In the genomic region with DNA sequence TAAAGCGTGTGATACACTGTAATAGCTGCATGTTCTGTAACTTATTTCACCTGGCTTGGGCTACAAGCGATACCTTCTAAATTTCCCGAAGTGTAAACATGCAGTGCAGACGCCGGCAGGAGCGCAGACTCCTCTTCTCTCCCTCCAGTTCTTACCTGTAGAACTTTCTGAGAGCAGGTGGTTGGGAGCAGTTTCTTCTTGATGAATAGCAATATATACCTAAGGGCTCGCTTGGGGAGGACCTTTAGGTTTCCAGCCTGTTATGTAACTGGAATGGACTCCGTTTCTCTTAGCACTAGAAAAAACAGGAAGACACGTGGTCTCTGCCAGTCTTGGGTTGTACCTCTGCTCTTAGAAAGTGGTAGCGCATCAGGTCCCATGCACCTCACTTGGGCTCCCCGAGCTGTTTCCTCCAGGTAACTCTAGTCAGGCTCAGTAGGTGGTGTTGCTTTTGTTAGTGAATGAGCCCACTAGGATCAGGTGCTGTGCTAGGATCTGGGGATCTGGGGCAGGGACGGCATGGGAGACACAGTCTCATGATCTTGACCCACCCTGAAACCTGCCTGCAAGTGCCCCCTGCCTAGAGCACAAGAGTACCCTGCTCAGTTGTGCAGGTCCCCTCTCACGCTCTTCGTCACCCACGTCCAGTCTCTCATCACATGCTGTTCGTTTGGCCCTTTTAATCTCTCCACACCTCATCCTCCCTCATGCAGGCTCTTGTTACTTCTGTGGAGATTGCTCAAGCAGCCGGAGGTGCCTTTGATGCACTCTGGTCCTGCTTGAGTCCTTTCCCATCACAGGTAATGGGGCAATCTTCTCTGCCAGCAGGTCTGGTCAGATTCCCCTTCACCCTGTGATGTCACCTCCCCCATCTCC, we compare ENCODE assay signal across 8 cellular contexts. TPM values are rescaled to one million over a fixed set of nuclear protein-coding genes. Genes with fewer than 3 reads are reported as not detected.
DNase-seq lines count a peak whose midpoint lies in the region; ATAC-seq and TF ChIP-seq lines count a peak whose summit lies in the region.

No MANE protein-coding gene starts in this region.

- no peaks in the 10 kb centered on the region for H3K27me3 ChIP-seq in cardiac muscle cell
- no peaks in the 10 kb centered on the region for H3K27me3 ChIP-seq in left lung
- H3K27me3 ChIP-seq in tibial nerve, result no peaks in the 10 kb centered on the region

- TF ChIP-seq POLR2A in tibial nerve (IDR thresholded peaks at IDR 0.05), result no peak

- H3K36me3 ChIP-seq in cardiac muscle cell (no peaks in the 10 kb centered on the region), left lung (no peaks in the 10 kb centered on the region), tibial nerve (no peaks in the 10 kb centered on the region)

- H3K9me3 ChIP-seq in cardiac muscle cell (ENCODE audit: low read depth), result no peaks in the 10 kb centered on the region
- H3K9me3 ChIP-seq in left lung, result no peaks in the 10 kb centered on the region
- H3K9me3 ChIP-seq in tibial nerve, result no peaks in the 10 kb centered on the region

- H3K4me3 ChIP-seq in cardiac muscle cell, result peak overlapping the region; percentile 81
- H3K4me3 ChIP-seq in left lung, result peak overlapping the region; percentile 46 to 62
- peak overlapping the region in 3 of 4 donors; percentile 53 to 67 (median 62) for H3K4me3 ChIP-seq in tibial nerve

- intact Hi-C loops in left cardiac atrium (cut with DNase I), result no loop called here
- intact Hi-C loops in activated T-helper 1 cell treated with anti-CD3 and anti-CD28 coated beads, Interleukin-12 subunit alpha, Interleukin-12 subunit beta, Interleukin-2, Interleukin-4 antibody, amounts not matched to agents 30 ng/mL and 10 ng/mL and 1 ng/mL, durations not matched to agents 14 hours and 24 hours and 36 hours (cut with micrococcal nuclease), result loop anchor here (10.0 kb wide), 2 partner anchors 221 to 1191 kb away; no protein-coding TSS in a partner anchor
- intact Hi-C loops in left lung (cut with DNase I), result no loop called here

- peak overlapping the region; percentile 70 for H3K27ac Mint-ChIP-seq in activated T-helper 1 cell treated with anti-CD3 and anti-CD28 coated beads, Interleukin-12 subunit alpha, Interleukin-12 subunit beta, Interleukin-2, Interleukin-4 antibody, amounts not matched to agents 30 ng/mL and 10 ng/mL and 1 ng/mL, durations not matched to agents 14 hours and 24 hours and 36 hours

- peak overlapping the region; percentile 91 for H3K4me3 Mint-ChIP-seq in activated T-helper 1 cell treated with anti-CD3 and anti-CD28 coated beads, Interleukin-12 subunit alpha, Interleukin-12 subunit beta, Interleukin-2, Interleukin-4 antibody, amounts not matched to agents 30 ng/mL and 10 ng/mL and 1 ng/mL, durations not matched to agents 14 hours and 24 hours and 36 hours

- no peaks in the 10 kb centered on the region for H3K9me3 Mint-ChIP-seq in activated T-helper 1 cell treated with anti-CD3 and anti-CD28 coated beads, Interleukin-12 subunit alpha, Interleukin-12 subunit beta, Interleukin-2, Interleukin-4 antibody, amounts not matched to agents 30 ng/mL and 10 ng/mL and 1 ng/mL, durations not matched to agents 14 hours and 24 hours and 36 hours

- no peak for DNase-seq in cardiac muscle cell (ENCODE audit: low read depth in 1 of 2, low spot score in 1 of 2)
- no peak for DNase-seq in left cardiac atrium
- no peak for DNase-seq in activated T-helper 1 cell treated with anti-CD3 and anti-CD28 coated beads, Interleukin-12 subunit alpha, Interleukin-12 subunit beta, Interleukin-2, Interleukin-4 antibody, amounts not matched to agents 30 ng/mL and 10 ng/mL and 1 ng/mL, durations not matched to agents 14 hours and 24 hours and 36 hours (ENCODE audit: low spot score)
- DNase-seq in left lung, result no peak
- DNase-seq in tibial nerve (ENCODE audit: low spot score in 2 of 2), result no peak
- DNase-seq in NCI-H345 treated with DMSO at 0.1 percent for 48 hours (lab: John Stamatoyannopoulos, UW; ENCODE audit: unreplicated experiment), result no peak
- DNase-seq in cortex of kidney (lab: John Stamatoyannopoulos, UW), result no peak

- WGBS in tibial nerve, 2 donors, result 58 to 60% methylated on average over 17 of the region's 17 CpGs

- H3K4me1 Mint-ChIP-seq in activated T-helper 1 cell treated with anti-CD3 and anti-CD28 coated beads, Interleukin-12 subunit alpha, Interleukin-12 subunit beta, Interleukin-2, Interleukin-4 antibody, amounts not matched to agents 30 ng/mL and 10 ng/mL and 1 ng/mL, durations not matched to agents 14 hours and 24 hours and 36 hours (ENCODE audit: low read depth), result peaks cover 72% of the 10 kb centered on the region

- ATAC-seq in left cardiac atrium (no peak), left lung (no peak), GM19351 (IDR thresholded peaks at IDR 0.05; ENCODE audit: unreplicated experiment) (no peak)

- TF ChIP-seq CTCF in cardiac muscle cell (IDR thresholded peaks at IDR 0.05; ENCODE audit: low read depth, low read length) (no peak), left lung (IDR thresholded peaks at IDR 0.05) (no peak), tibial nerve (IDR thresholded peaks at IDR 0.05) (no peak)

- TF ChIP-seq EP300 in tibial nerve (IDR thresholded peaks at IDR 0.05), result no peak

- peaks cover 18% of the 10 kb centered on the region for H3K36me3 Mint-ChIP-seq in activated T-helper 1 cell treated with anti-CD3 and anti-CD28 coated beads, Interleukin-12 subunit alpha, Interleukin-12 subunit beta, Interleukin-2, Interleukin-4 antibody, amounts not matched to agents 30 ng/mL and 10 ng/mL and 1 ng/mL, durations not matched to agents 14 hours and 24 hours and 36 hours (ENCODE audit: low read depth)

- H3K27ac ChIP-seq in cardiac muscle cell (no peak overlapping the region), left lung (no peak overlapping the region), tibial nerve (peak overlapping the region in 1 of 4 donors; percentile 10)

- H3K4me1 ChIP-seq in cardiac muscle cell (ENCODE audit: low read depth) (peaks cover 45% of the 10 kb centered on the region), left lung (peaks cover 20 to 68% of the 10 kb centered on the region in 2 donors), tibial nerve (peaks cover 0 to 73% (median 46%) of the 10 kb centered on the region in 4 donors)

- no peaks in the 10 kb centered on the region for H3K27me3 Mint-ChIP-seq in activated T-helper 1 cell treated with anti-CD3 and anti-CD28 coated beads, Interleukin-12 subunit alpha, Interleukin-12 subunit beta, Interleukin-2, Interleukin-4 antibody, amounts not matched to agents 30 ng/mL and 10 ng/mL and 1 ng/mL, durations not matched to agents 14 hours and 24 hours and 36 hours (ENCODE audit: insufficient read depth)

RNA-seq across cellular contexts. Expression of a gene that starts 2.8 kb away (rescaled TPM):
- total RNA-seq in cardiac muscle cell (10.1 and 27.0 TPM in 2 replicates), left cardiac atrium (10 to 100 TPM; 12.1 to 14.8 TPM), left lung (10 to 100 TPM; 17.1 to 23.3 TPM), tibial nerve (10 to 100 TPM; 22.7 to 34.1 (median 29.2) TPM)
- 6.7 and 10.9 TPM in 2 replicates for polyA plus RNA-seq in cardiac muscle cell
- 40.6 and 42.3 TPM in 2 replicates for total RNA-seq in activated T-helper 1 cell treated with anti-CD3 and anti-CD28 coated beads, Interleukin-12 subunit alpha, Interleukin-12 subunit beta, Interleukin-2, Interleukin-4 antibody, amounts not matched to agents 30 ng/mL and 10 ng/mL and 1 ng/mL, durations not matched to agents 14 hours and 24 hours and 36 hours
